ENCODE assay signal across 8 cellular contexts in the genomic region with DNA sequence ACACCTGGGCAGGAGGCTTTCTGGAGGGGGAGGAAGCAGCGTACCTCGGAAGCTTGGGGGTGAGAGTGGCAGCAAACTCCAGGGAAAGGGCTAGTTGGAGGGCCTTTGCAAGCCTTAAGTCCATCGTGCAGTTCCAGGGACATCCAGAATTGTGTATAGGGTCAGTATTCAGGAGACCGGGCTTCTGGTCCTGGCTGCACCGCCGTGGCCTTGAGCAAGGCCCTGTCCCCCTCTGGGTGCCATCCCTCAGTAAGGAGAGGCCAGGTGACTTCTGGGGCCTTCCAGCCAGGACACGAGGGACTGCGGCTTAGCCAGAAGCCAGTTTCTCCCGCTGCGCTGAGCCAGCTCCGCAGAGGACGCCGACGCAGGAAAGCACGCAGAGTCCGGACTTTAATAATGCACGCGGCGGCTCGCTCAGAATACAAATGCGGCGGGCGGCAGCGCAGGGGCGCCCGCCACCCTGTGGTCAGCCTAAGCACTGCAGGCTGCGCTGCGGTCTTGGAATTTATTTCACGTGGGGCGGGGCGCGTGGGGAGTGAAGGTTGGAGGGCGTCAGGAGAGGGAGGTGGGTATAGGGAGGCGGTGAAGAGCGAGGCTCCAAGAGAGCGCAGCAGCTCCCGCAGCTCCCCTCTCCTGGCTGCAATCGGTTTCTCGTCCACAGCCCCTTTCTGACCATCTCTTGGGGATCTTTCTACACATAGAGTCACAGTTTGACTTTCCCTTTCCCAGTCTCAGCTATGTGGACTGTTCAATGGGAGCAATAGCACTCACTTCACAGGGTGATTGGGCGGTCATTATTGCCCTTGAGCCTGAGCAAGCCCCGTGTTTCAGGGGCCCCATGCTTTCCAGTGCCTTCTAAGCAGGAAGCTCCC.
DNase-seq lines count a peak whose midpoint lies in the region; ATAC-seq, FAIRE-seq and TF ChIP-seq lines count a peak whose summit lies in the region.

No MANE protein-coding gene starts in this region.

- intact Hi-C loops in endothelial cell of umbilical vein (cut with micrococcal nuclease) = loop anchor here (1.0 to 5.0 kb wide), 2 partner anchors 100 to 310 kb away; partner anchors contain the start of gene HMGB3

- H4K20me1 ChIP-seq in BLaER1 (no peaks in the 10 kb centered on the region), endothelial cell of umbilical vein (replicated peaks; ENCODE audit: control insufficient read depth, extremely low read depth, insufficient read depth, low read length) (no peaks in the 10 kb centered on the region)

- no peaks in the 10 kb centered on the region for H3K9me3 ChIP-seq in BLaER1
- no peaks in the 10 kb centered on the region for H3K9me3 ChIP-seq in endothelial cell of umbilical vein (replicated peaks; ENCODE audit: control insufficient read depth, insufficient read depth, low read length)

- peak; percentile 82 for ATAC-seq in GM19025 (IDR thresholded peaks at IDR 0.05; ENCODE audit: low read depth, unreplicated experiment)
- peak; percentile 93 for ATAC-seq in HG03175 (IDR thresholded peaks at IDR 0.05; ENCODE audit: unreplicated experiment)

- POLR2A ChIA-PET in endothelial cell of umbilical vein (lab: Charles Lee) = no interaction called here

- H3K4me3 ChIP-seq in BLaER1 = no peak overlapping the region
- no peak overlapping the region for H3K4me3 ChIP-seq in endothelial cell of umbilical vein (replicated peaks in 1 of 3; ENCODE audit: insufficient read depth in 1 of 3, low read depth in 1 of 3, low read length in 3 of 3)

- CTCF ChIA-PET in endothelial cell of umbilical vein (lab: Charles Lee) = interaction anchor here (0.6 to 7.7 kb wide), 12 partner anchors 11 to 328 kb away, joined by 3 to 315 read pairs (median 4); no protein-coding TSS in a partner anchor

- H3K4me2 ChIP-seq in BLaER1 = peak overlapping the region; percentile 53
- H3K4me2 ChIP-seq in endothelial cell of umbilical vein (ENCODE audit: insufficient read depth, low read length) = no peak overlapping the region

- TF ChIP-seq POLR2A in endothelial cell of umbilical vein (IDR thresholded peaks at IDR 0.05; ENCODE audit: low read depth, low read length) = no peak

- peak; percentile 24 for DNase-seq in NCI-H526 treated with DMSO at 0.1 percent for 48 hours (lab: John Stamatoyannopoulos, UW)
- peak; percentile 84 for DNase-seq in activated CD8-positive, alpha-beta memory T cell treated with anti-CD3 and anti-CD28 coated beads for 24 hours
- DNase-seq in endothelial cell of umbilical vein (ENCODE audit: low read depth, low spot score) = peak; percentile 42
- DNase-seq in mucosa of gallbladder (ENCODE audit: low spot score) = peak; percentile 53
- peak; percentile 23 to 26 for DNase-seq in stimulated activated CD8-positive, alpha-beta memory T cell treated with anti-CD3 and anti-CD28 coated beads, Interleukin-7, amount 100 ng/mL, for 1 hour (ENCODE audit: low read depth in 2 of 2)

- dilution Hi-C loops in endothelial cell of umbilical vein (cut with MboI; ENCODE audit: extremely low pct_ligation_motif_present, low sequenced_read_pairs) = no loop called here

- no peak overlapping the region for H3K27ac ChIP-seq in BLaER1
- no peak overlapping the region for H3K27ac ChIP-seq in endothelial cell of umbilical vein (ENCODE audit: insufficient read depth, low read depth, low read length)

- no TSS peak for BruUV-seq in endothelial cell of umbilical vein (replicated peaks; lab: Mats Ljungman, UMichigan)

- peak; percentile 73 for FAIRE-seq in endothelial cell of umbilical vein (lab: Jason Lieb, UNC)

- H3K27me3 ChIP-seq in BLaER1 = peaks cover 31% of the 10 kb centered on the region
- H3K27me3 ChIP-seq in endothelial cell of umbilical vein (ENCODE audit: control insufficient read depth in 2 of 2, insufficient read depth in 2 of 2, low read length in 2 of 2) = no peaks in the 10 kb centered on the region

- peak overlapping the region; percentile 23 for H2AFZ ChIP-seq in endothelial cell of umbilical vein (ENCODE audit: low read depth, low read length)

- H3K9ac ChIP-seq in BLaER1 = no peak overlapping the region
- no peak overlapping the region for H3K9ac ChIP-seq in endothelial cell of umbilical vein (replicated peaks; ENCODE audit: extremely low read depth, insufficient read depth, low read length)

- H3K79me2 ChIP-seq in endothelial cell of umbilical vein (ENCODE audit: control insufficient read depth, insufficient read depth, low read length) = no peaks in the 10 kb centered on the region

- H3K4me1 ChIP-seq in BLaER1 = no peaks in the 10 kb centered on the region
- no peaks in the 10 kb centered on the region for H3K4me1 ChIP-seq in endothelial cell of umbilical vein (ENCODE audit: control insufficient read depth, extremely low read depth, insufficient read depth, low read length)

- TF ChIP-seq CTCF in endothelial cell of umbilical vein (IDR thresholded peaks at IDR 0.05; ENCODE audit: extremely low read depth in 1 of 2, insufficient read depth in 1 of 2, low read depth in 1 of 2, low read length in 2 of 2) = peak; percentile 78 to 83

- no peaks in the 10 kb centered on the region for H3K36me3 ChIP-seq in BLaER1
- no peaks in the 10 kb centered on the region for H3K36me3 ChIP-seq in endothelial cell of umbilical vein (ENCODE audit: control insufficient read depth in 2 of 2, extremely low read depth in 1 of 2, insufficient read depth in 2 of 2, low read length in 2 of 2)

- H3K9me1 ChIP-seq in endothelial cell of umbilical vein (replicated peaks; ENCODE audit: control insufficient read depth, extremely low read depth, insufficient read depth, low read length) = no peaks in the 10 kb centered on the region

TF ChIP-seq in endothelial cell of umbilical vein, 7 proteins besides CTCF, POLR2A, EP300 and RAD21:
- TF ChIP-seq POLR2AphosphoS5 (IDR thresholded peaks at IDR 0.05; ENCODE audit: insufficient read depth, low read depth, low read length) = no peak
- TF ChIP-seq FOS (IDR thresholded peaks at IDR 0.05; ENCODE audit: borderline replicate concordance, insufficient read depth, low read length) = peak; percentile 32

Comparison
In these comparisons a context has a peak if more than half of its experiments do, and no peak if none do; other contexts are left out.
1. DNase-seq: peak in every context shown above with its lines; median percentile 84 in activated CD8-positive, alpha-beta memory T cell treated with anti-CD3 and anti-CD28 coated beads for 24 hours; 53 in mucosa of gallbladder; 42 in endothelial cell of umbilical vein; 24 in stimulated activated CD8-positive, alpha-beta memory T cell treated with anti-CD3 and anti-CD28 coated beads, Interleukin-7, amount 100 ng/mL, for 1 hour; 24 in NCI-H526 treated with DMSO at 0.1 percent for 48 hours.